8 cellular contexts compared by ENCODE assay signal in genomic region chr13:50081899-50082425, GRCh38.
DNase-seq lines count a peak whose midpoint lies in the region; ATAC-seq and TF ChIP-seq lines count a peak whose summit lies in the region.

No MANE protein-coding gene starts in this region.

- H3K36me3 Mint-ChIP-seq in T-helper 1 cell treated with Interleukin-12 subunit alpha and Interleukin-12 subunit beta and Interleukin-4 antibody, amounts not matched to agents 30 μg/mL and 1 μg/mL, for 36 hours (ENCODE audit: low read depth) = peaks cover 21% of the 10 kb centered on the region

- peak overlapping the region; percentile 99 for H3K4me3 Mint-ChIP-seq in T-helper 1 cell treated with Interleukin-12 subunit alpha and Interleukin-12 subunit beta and Interleukin-4 antibody, amounts not matched to agents 30 μg/mL and 1 μg/mL, for 36 hours

- H3K27ac ChIP-seq in angular gyrus (ENCODE audit: low read depth, low read length) = peak overlapping the region; percentile 45
- peak overlapping the region; percentile 80 for H3K27ac ChIP-seq in left ventricle myocardium inferior (replicated peaks)
- peak overlapping the region; percentile 82 for H3K27ac ChIP-seq in upper lobe of right lung

- H3K27me3 ChIP-seq in left ventricle myocardium inferior (ENCODE audit: low read depth) (peaks cover 5% of the 10 kb centered on the region), upper lobe of right lung (no peaks in the 10 kb centered on the region)

- no peaks in the 10 kb centered on the region for H3K9me3 Mint-ChIP-seq in T-helper 1 cell treated with Interleukin-12 subunit alpha and Interleukin-12 subunit beta and Interleukin-4 antibody, amounts not matched to agents 30 μg/mL and 1 μg/mL, for 36 hours

- peak; percentile 96 for DNase-seq in NCI-H1694 (lab: John Stamatoyannopoulos, UW)
- DNase-seq in left ventricle myocardium inferior = peak; percentile 97
- DNase-seq in posterior vena cava (ENCODE audit: low spot score) = peak; percentile 99
- DNase-seq in upper lobe of right lung = peak; percentile 98

- H3K36me3 ChIP-seq in left ventricle myocardium inferior (no peaks in the 10 kb centered on the region), upper lobe of right lung (no peaks in the 10 kb centered on the region)

- H3K9me3 ChIP-seq in left ventricle myocardium inferior (replicated peaks) (no peaks in the 10 kb centered on the region), upper lobe of right lung (no peaks in the 10 kb centered on the region)

- TF ChIP-seq CTCF in left ventricle myocardium inferior (IDR thresholded peaks at IDR 0.05; ENCODE audit: borderline replicate concordance) = no peak
- no peak for TF ChIP-seq CTCF in upper lobe of right lung (IDR thresholded peaks at IDR 0.05)

- H3K27me3 Mint-ChIP-seq in T-helper 1 cell treated with Interleukin-12 subunit alpha and Interleukin-12 subunit beta and Interleukin-4 antibody, amounts not matched to agents 30 μg/mL and 1 μg/mL, for 36 hours (ENCODE audit: low read depth) = no peaks in the 10 kb centered on the region

- peak overlapping the region; percentile 99 for H3K27ac Mint-ChIP-seq in T-helper 1 cell treated with Interleukin-12 subunit alpha and Interleukin-12 subunit beta and Interleukin-4 antibody, amounts not matched to agents 30 μg/mL and 1 μg/mL, for 36 hours

- peaks cover 71% of the 10 kb centered on the region for H3K4me1 ChIP-seq in left ventricle myocardium inferior
- H3K4me1 ChIP-seq in upper lobe of right lung = peaks cover 21% of the 10 kb centered on the region

- peaks cover 44% of the 10 kb centered on the region for H3K4me1 Mint-ChIP-seq in T-helper 1 cell treated with Interleukin-12 subunit alpha and Interleukin-12 subunit beta and Interleukin-4 antibody, amounts not matched to agents 30 μg/mL and 1 μg/mL, for 36 hours (ENCODE audit: low read depth)

- H3K4me3 ChIP-seq in left ventricle myocardium inferior = peak overlapping the region; percentile 84
- H3K4me3 ChIP-seq in upper lobe of right lung = peak overlapping the region; percentile 72

- peak; percentile 68 for ATAC-seq in GM18498 (IDR thresholded peaks at IDR 0.05; ENCODE audit: unreplicated experiment)
- peak; percentile 74 for ATAC-seq in HG02885 (IDR thresholded peaks at IDR 0.05; ENCODE audit: poor library complexity, unreplicated experiment)
- peak; percentile 95 for ATAC-seq in upper lobe of right lung

- intact Hi-C loops in left ventricle myocardium inferior (cut with micrococcal nuclease) (loop anchor here (10.0 kb wide), 1 partner anchor 723 kb away; no protein-coding TSS in a partner anchor), posterior vena cava (cut with DNase I) (loop anchor here (5.0 kb wide), 2 partner anchors 45 to 85 kb away; partner anchors contain the start of gene TRIM13 (in 1 of the 2)), upper lobe of right lung (cut with DNase I) (no loop called here)

Comparison
In these comparisons a context has a peak if more than half of its experiments do, and no peak if none do; other contexts are left out.
1. Peak in every context shown above with its lines: DNase-seq, ATAC-seq, H3K4me3 ChIP-seq and H3K27ac ChIP-seq.